In genomic region chr12:11882301-11883019, GRCh38 we compare ENCODE assay signal across 12 cellular contexts.
DNase-seq lines count a peak whose midpoint lies in the region; ATAC-seq and TF ChIP-seq lines count a peak whose summit lies in the region.
"Had no signal": no experiment of that assay in that cellular context is flagged by ENCODE, and none has a peak within 500 bp of the region (broad histone marks: within the 10 kb centered on the region; RNA-seq: fewer than 3 reads in every experiment).

No MANE protein-coding gene starts in this region.

- H3K9me3 ChIP-seq in stomach smooth muscle (ENCODE audit: control insufficient read depth in 2 of 2, low read length in 2 of 2): no peaks in the 10 kb centered on the region

- TF ChIP-seq CTCF in kidney epithelial cell (IDR thresholded peaks at IDR 0.05; ENCODE audit: insufficient read depth, low read length, poor library complexity, severe bottlenecking) (no peak), GM13977 (IDR thresholded peaks at IDR 0.05; ENCODE audit: extremely low read depth, insufficient read depth, missing control alignments) (no peak)

- peak; percentile 58 for ATAC-seq in GM19043 (IDR thresholded peaks at IDR 0.05; ENCODE audit: low read depth, unreplicated experiment)
- ATAC-seq: Right ventricle myocardium inferior, WTC11 had no signal

- H3K4me1 ChIP-seq in stomach smooth muscle (ENCODE audit: control insufficient read depth, insufficient read depth, low read length): peaks cover 46% of the 10 kb centered on the region

- H3K27me3 ChIP-seq in kidney epithelial cell (ENCODE audit: control insufficient read depth, insufficient read depth, low read length) (no peaks in the 10 kb centered on the region), stomach smooth muscle (ENCODE audit: control insufficient read depth in 1 of 2, insufficient read depth in 2 of 2, low read length in 2 of 2) (no peaks in the 10 kb centered on the region)

- H3K36me3 ChIP-seq in kidney epithelial cell (ENCODE audit: control insufficient read depth, insufficient read depth, low read length) (peaks cover 1% of the 10 kb centered on the region), stomach smooth muscle (ENCODE audit: control insufficient read depth in 2 of 2, insufficient read depth in 2 of 2, low read length in 2 of 2) (peaks cover 7 to 16% of the 10 kb centered on the region in 2 donors)

- in situ Hi-C loops in GM13977 (cut with MboI; ENCODE audit: low pct_unique_long_range_greater_than_20kb, low sequenced_read_pairs, unreplicated experiment): no loop called here

- no peak overlapping the region for H3K9ac ChIP-seq in stomach smooth muscle (ENCODE audit: low read length in 2 of 2)

- peak overlapping the region; percentile 62 for H3K27ac ChIP-seq in stomach smooth muscle (ENCODE audit: low read length)

- DNase-seq in HK-2 (ENCODE audit: unreplicated experiment) (peak; percentile 36), kidney epithelial cell (ENCODE audit: low read depth) (peak; percentile 70), NCI-H345 treated with DMSO at 0.1 percent for 48 hours (lab: John Stamatoyannopoulos, UW; ENCODE audit: unreplicated experiment) (no peak), foreskin melanocyte (no peak), GM13977 (ENCODE audit: low spot score) (no peak)
- DNase-seq: NCI-H226; stimulated activated CD4-positive, alpha-beta T cell treated with anti-CD3 and anti-CD28 coated beads, Interleukin-12 subunit alpha, Interleukin-12 subunit beta, amount 100 ng/mL, for 4 hours; stimulated activated CD8-positive, alpha-beta memory T cell treated with anti-CD3 and anti-CD28 coated beads, Interleukin-4, amount 100 ng/mL, for 48 hours had no signal

- H3K4me3 ChIP-seq in kidney epithelial cell (ENCODE audit: low read depth, low read length): no peak overlapping the region
- no peak overlapping the region for H3K4me3 ChIP-seq in stomach smooth muscle (ENCODE audit: low read length in 2 of 2)

Comparison
In these comparisons a context has a peak if more than half of its experiments do, and no peak if none do; other contexts are left out.
1. DNase-seq: peak in HK-2 (single experiment) and kidney epithelial cell (single experiment); none in NCI-H345 treated with DMSO at 0.1 percent for 48 hours (single experiment), foreskin melanocyte (single experiment) and GM13977 (single experiment).